Comparison of ENCODE assay signal across 14 cellular contexts in the genomic region with DNA sequence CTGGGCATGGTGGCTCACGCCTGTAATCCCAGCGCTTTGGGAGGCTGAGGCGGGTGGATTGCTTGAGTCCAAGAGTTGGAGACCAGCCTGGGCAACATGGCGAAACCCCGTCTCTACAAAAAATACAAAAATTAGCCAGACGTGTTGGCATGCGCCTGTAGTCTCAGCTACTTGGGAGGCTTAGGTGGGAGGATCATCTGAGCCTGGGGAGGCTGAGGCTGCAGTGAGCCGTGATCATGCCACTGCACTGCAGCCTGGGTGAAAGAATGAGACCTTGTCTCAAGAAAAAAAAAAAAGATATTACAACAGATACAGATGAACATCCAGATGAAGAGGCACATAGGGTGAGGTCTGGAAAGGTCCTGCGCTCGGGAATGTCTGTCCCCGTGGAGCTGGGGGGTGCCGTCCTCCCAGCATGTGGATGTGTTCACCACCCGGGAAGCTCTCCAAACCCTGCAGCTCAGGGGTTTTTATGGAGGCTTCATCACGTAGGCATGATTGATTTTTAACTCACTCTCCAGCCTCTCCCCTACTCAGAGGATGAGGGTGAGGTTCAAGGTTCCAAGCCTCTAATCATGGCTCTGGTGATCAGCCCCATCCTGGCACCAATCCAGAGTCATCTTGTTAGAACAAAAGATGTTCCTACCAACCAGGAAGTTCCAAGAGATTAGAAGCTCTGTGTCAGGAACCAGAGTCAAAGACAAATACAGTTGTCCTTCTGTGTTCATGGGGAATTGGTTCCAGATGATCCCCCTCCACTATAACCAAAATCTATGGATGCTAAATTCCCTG.
DNase-seq lines count a peak whose midpoint lies in the region; ATAC-seq and TF ChIP-seq lines count a peak whose summit lies in the region.
"Had no signal": no experiment of that assay in that cellular context is flagged by ENCODE, and none has a peak within 500 bp of the region (broad histone marks: within the 10 kb centered on the region; RNA-seq: fewer than 3 reads in every experiment).

No MANE protein-coding gene starts in this region.

- no peak for TF ChIP-seq CTCF in HEK293 (tag by site-specific recombination; IDR thresholded peaks at IDR 0.05)
- no peak for TF ChIP-seq CTCF in choroid plexus epithelial cell (conservative IDR thresholded peaks at IDR 0.05; ENCODE audit: low read depth, low read length)
- TF ChIP-seq CTCF in mucosa of descending colon (IDR thresholded peaks at IDR 0.05) = no peak
- TF ChIP-seq CTCF in smooth muscle cell (IDR thresholded peaks at IDR 0.05; ENCODE audit: borderline replicate concordance, insufficient read depth, poor library complexity, severe bottlenecking) = no peak

- no peaks in the 10 kb centered on the region for H3F3A ChIP-seq in smooth muscle cell (ENCODE audit: low read depth)

- no peak overlapping the region for H2AFZ ChIP-seq in smooth muscle cell (ENCODE audit: low read depth)

- no peaks in the 10 kb centered on the region for H3K79me2 ChIP-seq in smooth muscle cell (ENCODE audit: low read depth)

- ATAC-seq in mucosa of descending colon (peak; percentile 89), GM21576 (IDR thresholded peaks at IDR 0.05; ENCODE audit: unreplicated experiment) (no peak)
- ATAC-seq: stimulated activated memory B cell treated with anti-CD40 and anti-IgM and Interleukin-4, amounts not matched to agents 10 μg/mL and 1 μg/mL and 100 μg/mL, for 72 hours had no signal

- 87% methylated on average over 14 of the region's 14 CpGs for WGBS in smooth muscle cell (ENCODE audit: low lambda C conversion rate)

- H3K36me3 ChIP-seq in HEK293 (ENCODE audit: control insufficient read depth in 2 of 2, insufficient read depth in 1 of 2, low read length in 2 of 2) (no peaks in the 10 kb centered on the region), mucosa of descending colon (ENCODE audit: low read depth) (no peaks in the 10 kb centered on the region), smooth muscle cell (ENCODE audit: low read depth) (no peaks in the 10 kb centered on the region)
- H3K36me3 ChIP-seq: SJSA1, uterus had no signal

- no peaks in the 10 kb centered on the region for H4K20me1 ChIP-seq in smooth muscle cell (ENCODE audit: low read depth)

- H3K9ac ChIP-seq in smooth muscle cell (ENCODE audit: low read depth) = no peak overlapping the region

- DNase-seq in COR-L47 (lab: John Stamatoyannopoulos, UW) = peak; percentile 64
- peak; percentile 14 for DNase-seq in choroid plexus epithelial cell (ENCODE audit: low read depth)
- peak in 2 of 3 donors; percentile 55 to 92 for DNase-seq in mucosa of descending colon
- no peak for DNase-seq in smooth muscle cell (lab: John Stamatoyannopoulos, UW; ENCODE audit: unreplicated experiment)
- no peak for DNase-seq in DMS 273 (lab: John Stamatoyannopoulos, UW; ENCODE audit: unreplicated experiment)
- DNase-seq: activated naive CD4-positive, alpha-beta T cell treated with anti-CD3 and anti-CD28 coated beads for 36 hours; CD4-positive, alpha-beta memory T cell; NCI-H1417 treated with DMSO at 0.1 percent for 48 hours; uterus had no signal

- H3K9me3 ChIP-seq in HEK293 (ENCODE audit: control insufficient read depth, insufficient read depth, low read depth, low read length) (no peaks in the 10 kb centered on the region), mucosa of descending colon (no peaks in the 10 kb centered on the region), smooth muscle cell (replicated peaks; ENCODE audit: low read depth) (no peaks in the 10 kb centered on the region)
- H3K9me3 ChIP-seq: SJSA1, uterus had no signal

- POLR2A ChIA-PET in HEK293 (lab: Yijun Ruan, JAX) = no interaction called here

- H3K4me2 ChIP-seq in smooth muscle cell = no peak overlapping the region

- H3K4me1 ChIP-seq in HEK293 (ENCODE audit: control insufficient read depth, insufficient read depth, low read length) (no peaks in the 10 kb centered on the region), mucosa of descending colon (ENCODE audit: low read depth) (peaks cover 4% of the 10 kb centered on the region), smooth muscle cell (ENCODE audit: low read depth) (no peaks in the 10 kb centered on the region)
- H3K4me1 ChIP-seq: SJSA1, uterus had no signal

- H3K27me3 ChIP-seq in smooth muscle cell (ENCODE audit: low read depth) = no peaks in the 10 kb centered on the region
- H3K27me3 ChIP-seq: SJSA1, uterus had no signal

- H3K27ac ChIP-seq in HEK293 (ENCODE audit: extremely low read depth, low read depth, low read length) = no peak overlapping the region
- no peak overlapping the region for H3K27ac ChIP-seq in smooth muscle cell (ENCODE audit: low read depth)
- H3K27ac ChIP-seq: SJSA1, uterus, VCaP had no signal

- CTCF ChIA-PET in HEK293 (lab: Yijun Ruan, JAX) = interaction anchor here (0.6 to 0.7 kb wide), 2 partner anchors 91 to 1012 kb away, joined by 3 to 4 read pairs; no protein-coding TSS in a partner anchor

- intact Hi-C loops in mucosa of descending colon (cut with DNase I, micrococcal nuclease) = no loop called here

- H3K4me3 ChIP-seq in HEK293 (ENCODE audit: low read depth, low read length) = no peak overlapping the region
- no peak overlapping the region for H3K4me3 ChIP-seq in choroid plexus epithelial cell (ENCODE audit: low read depth, low read length)
- H3K4me3 ChIP-seq in mucosa of descending colon = no peak overlapping the region
- H3K4me3 ChIP-seq in smooth muscle cell = no peak overlapping the region
- H3K4me3 ChIP-seq: SJSA1, uterus had no signal

TF ChIP-seq in HEK293, 187 proteins besides CTCF, POLR2A, EP300 and RAD21:
- TF ChIP-seq ZIC2 (tag by site-specific recombination; IDR thresholded peaks at IDR 0.05) = peak; percentile 56
- TF ChIP-seq EGR2 (tag by site-specific recombination; IDR thresholded peaks at IDR 0.05; ENCODE audit: low read depth) = no peak
- TF ChIP-seq, protein P1, sequence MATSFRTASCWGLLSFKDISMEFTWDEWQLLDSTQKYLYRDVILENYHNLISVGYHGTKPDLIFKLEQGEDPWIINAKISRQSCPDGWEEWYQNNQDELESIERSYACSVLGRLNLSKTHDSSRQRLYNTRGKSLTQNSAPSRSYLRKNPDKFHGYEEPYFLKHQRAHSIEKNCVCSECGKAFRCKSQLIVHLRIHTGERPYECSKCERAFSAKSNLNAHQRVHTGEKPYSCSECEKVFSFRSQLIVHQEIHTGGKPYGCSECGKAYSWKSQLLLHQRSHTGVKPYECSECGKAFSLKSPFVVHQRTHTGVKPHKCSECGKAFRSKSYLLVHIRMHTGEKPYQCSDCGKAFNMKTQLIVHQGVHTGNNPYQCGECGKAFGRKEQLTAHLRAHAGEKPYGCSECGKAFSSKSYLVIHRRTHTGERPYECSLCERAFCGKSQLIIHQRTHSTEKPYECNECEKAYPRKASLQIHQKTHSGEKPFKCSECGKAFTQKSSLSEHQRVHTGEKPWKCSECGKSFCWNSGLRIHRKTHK (tag by site-specific recombination; IDR thresholded peaks at IDR 0.05) = no peak
- TF ChIP-seq SP7 (tag by site-specific recombination; IDR thresholded peaks at IDR 0.05) = peak; percentile 62; the same call in 1 of the 2 replicates
- TF ChIP-seq ZNF510 (tag by site-specific recombination; IDR thresholded peaks at IDR 0.05; ENCODE audit: insufficient replicate concordance) = no peak
- no peak for TF ChIP-seq ZNF555 (tag by site-specific recombination; conservative IDR thresholded peaks at IDR 0.05)
- peak; percentile 43 for TF ChIP-seq GLIS1 (tag by site-specific recombination; IDR thresholded peaks at IDR 0.05)
- TF ChIP-seq ZNF558 (tag by site-specific recombination; IDR thresholded peaks at IDR 0.05) = no peak
- no peak for TF ChIP-seq GLI2 (tag by site-specific recombination; IDR thresholded peaks at IDR 0.05; ENCODE audit: borderline replicate concordance, low read depth)

Comparison
In these comparisons a context has a peak if more than half of its experiments do, and no peak if none do; other contexts are left out.
1. DNase-seq: peak in COR-L47 (single experiment), choroid plexus epithelial cell (single experiment) and mucosa of descending colon (2 of 3); none in smooth muscle cell (single experiment) and DMS 273 (single experiment).